18 cellular contexts compared by ENCODE assay signal in the genomic region with DNA sequence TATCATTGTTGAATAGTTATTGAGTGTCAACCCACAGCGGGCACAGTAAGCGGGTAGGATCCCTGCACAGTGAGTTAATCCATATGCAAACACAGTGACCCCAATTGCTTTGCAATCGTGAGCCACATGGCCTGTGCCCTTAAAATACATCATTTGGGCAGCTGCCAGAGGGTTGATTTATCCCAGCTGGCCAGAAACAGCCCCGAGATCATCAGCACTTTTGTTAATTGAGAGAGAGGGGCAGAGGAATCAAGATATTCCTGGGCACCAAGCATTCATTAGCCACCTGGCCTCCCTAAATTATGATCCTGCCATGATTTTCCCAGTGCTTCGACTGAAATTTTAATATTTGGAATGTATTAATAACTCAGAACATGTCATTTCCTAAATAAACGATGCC. TPM values are rescaled to one million over a fixed set of nuclear protein-coding genes. Genes with fewer than 3 reads are reported as not detected.
"Had no signal": no experiment of that assay in that cellular context is flagged by ENCODE, and none has a peak within 500 bp of the region (broad histone marks: within the 10 kb centered on the region; RNA-seq: fewer than 3 reads in every experiment).

No MANE protein-coding gene starts in this region.

- H3K4me3 ChIP-seq: ascending aorta, dorsolateral prefrontal cortex, esophagus muscularis mucosa, ovary, suprapubic skin had no signal

- H3K27ac ChIP-seq: ascending aorta, dorsolateral prefrontal cortex, esophagus muscularis mucosa, ovary, suprapubic skin had no signal

- H3K9me3 ChIP-seq: ascending aorta, esophagus muscularis mucosa, ovary, suprapubic skin had no signal

- ATAC-seq: activated CD8-positive, alpha-beta T cell treated with anti-CD3 and anti-CD28 coated beads, Interleukin-2, amount 10 ng/mL, durations not matched to agents 7 days and 5 days; WTC11 had no signal

- H3K4me1 ChIP-seq: ascending aorta, esophagus muscularis mucosa, suprapubic skin had no signal

- DNase-seq: activated CD4-positive, alpha-beta T cell treated with anti-CD3 and anti-CD28 coated beads for 48 hours; activated CD8-positive, alpha-beta memory T cell treated with anti-CD3 and anti-CD28 coated beads, Interleukin-2, amount 50 U/mL, for 48 hours; activated CD8-positive, alpha-beta T cell treated with anti-CD3 and anti-CD28 coated beads, Interleukin-2, amount 10 ng/mL, durations not matched to agents 7 days and 5 days; dorsolateral prefrontal cortex; hypothalamus; kidney glomerular epithelial cell; ovary; stimulated activated CD4-positive, alpha-beta T cell treated with anti-CD3 and anti-CD28 coated beads, Interleukin-12 subunit alpha, Interleukin-12 subunit beta, amount 100 ng/mL, for 4 hours; stimulated activated naive CD4-positive, alpha-beta T cell treated with Interleukin-2 at 50 U/mL for 16 hours had no signal

- H3K36me3 ChIP-seq: ascending aorta, esophagus muscularis mucosa, ovary, suprapubic skin had no signal

- H3K27me3 ChIP-seq: ascending aorta, ovary had no signal

RNA-seq across cellular contexts. Expression of a gene that starts 9.8 kb away (rescaled TPM):
- total RNA-seq: activated CD8-positive, alpha-beta T cell treated with anti-CD3 and anti-CD28 coated beads, Interleukin-2, amount 10 ng/mL, durations not matched to agents 7 days and 5 days; ascending aorta; bronchial epithelial cell; chondrocyte; esophagus muscularis mucosa; fibroblast of villous mesenchyme; liver; myocyte; ovary; suprapubic skin had no signal
